ENCODE assay signal across 1 cellular context in the genomic region with DNA sequence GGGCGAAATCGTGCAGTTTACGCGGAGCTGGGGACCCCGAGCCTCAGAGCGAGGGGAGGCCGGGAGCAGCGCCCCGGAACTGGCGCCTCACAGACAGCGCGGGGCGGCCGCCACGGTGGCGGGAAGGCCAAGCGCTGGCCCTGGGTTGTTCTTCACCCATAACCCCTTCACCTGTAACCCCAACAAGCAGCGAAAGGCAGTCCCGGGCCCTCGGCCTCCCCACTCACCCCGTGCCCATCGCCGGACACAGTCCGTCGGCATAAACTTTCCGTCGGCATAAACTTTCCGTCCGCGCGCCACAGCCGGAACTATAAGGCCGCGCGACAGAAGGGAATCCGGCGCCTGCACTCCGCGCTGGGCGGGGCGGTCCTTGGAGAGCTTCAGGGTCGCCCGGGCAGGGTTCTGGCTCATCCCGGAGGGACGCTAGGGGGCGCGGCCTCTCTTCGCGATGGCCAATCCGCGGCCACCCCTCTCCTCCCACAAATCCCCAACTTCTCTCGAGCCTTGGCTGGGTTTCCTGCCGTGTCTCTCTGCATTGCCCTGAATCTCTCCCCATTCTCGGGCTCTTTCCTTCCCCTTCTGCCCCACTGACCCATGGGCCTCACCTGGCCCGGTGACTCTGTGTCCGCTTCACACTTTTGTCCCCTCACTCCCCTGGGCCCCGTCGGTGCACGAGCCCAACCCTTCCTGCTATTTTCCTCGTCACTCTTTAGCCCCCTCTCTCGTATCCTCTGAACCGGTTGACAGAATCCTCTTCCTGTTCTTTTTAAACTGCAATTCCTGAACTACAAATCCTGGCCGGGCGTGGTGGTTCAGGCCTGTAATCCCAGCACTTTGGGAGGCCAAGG.
TF ChIP-seq lines count a peak whose summit lies in the region.

A gene (minus strand): TSS at position 261 of the 848 bp plus-strand sequence. CDS start 3,751 bp downstream, outside the sequence.

TF ChIP-seq in HepG2, 621 proteins besides CTCF, POLR2A, EP300 and RAD21 (continued from another document and continues in another):
- TF ChIP-seq SRSF9 (IDR thresholded peaks at IDR 0.05; ENCODE audit: borderline replicate concordance, insufficient read depth, low read depth, low read length, poor library complexity, severe bottlenecking) (no peak), MXD4 (CRISPR knock-in tag; IDR thresholded peaks at IDR 0.05) (peak; percentile 92), GABPB1 (CRISPR knock-in tag; IDR thresholded peaks at IDR 0.05) (peak; percentile 99), ZNF672 (CRISPR knock-in tag; IDR thresholded peaks at IDR 0.05) (no peak), ZNF382 (CRISPR knock-in tag; IDR thresholded peaks at IDR 0.05; ENCODE audit: borderline replicate concordance) (no peak), ERF (CRISPR knock-in tag; IDR thresholded peaks at IDR 0.05) (peak; percentile 96), STAT5B (CRISPR knock-in tag; IDR thresholded peaks at IDR 0.05) (peak; percentile 84; the same call in 1 of the 2 replicates), HNRNPH1 (optimal IDR thresholded peaks at IDR 0.05; ENCODE audit: low read depth, low read length) (peak; percentile 93), ZNF136 (CRISPR knock-in tag; IDR thresholded peaks at IDR 0.05; ENCODE audit: low read depth) (peak; percentile 88; the same call in 1 of the 2 replicates), PHF8 (CRISPR knock-in tag; IDR thresholded peaks at IDR 0.05) (peak; percentile 97), MIXL1 (CRISPR knock-in tag; IDR thresholded peaks at IDR 0.05) (peak; percentile 88), ZSCAN29 (CRISPR knock-in tag; conservative IDR thresholded peaks at IDR 0.05) (peak; percentile 85; the same call in 1 of the 2 replicates), MAZ (IDR thresholded peaks at IDR 0.05; ENCODE audit: borderline replicate concordance, low read depth, low read length) (peak; percentile 98), MAZ (CRISPR knock-in tag; IDR thresholded peaks at IDR 0.05; ENCODE audit: low read depth) (peak; percentile 99), FIP1L1 (IDR thresholded peaks at IDR 0.05; ENCODE audit: borderline replicate concordance, insufficient read depth, low read depth, low read length) (peak; percentile 80; the same call in 1 of the 2 replicates), TCF12 (IDR thresholded peaks at IDR 0.05) (no peak), TCF12 (CRISPR knock-in tag; IDR thresholded peaks at IDR 0.05) (no peak), ELF3 (CRISPR knock-in tag; IDR thresholded peaks at IDR 0.05) (peak; percentile 86), ZNF468 (CRISPR knock-in tag; IDR thresholded peaks at IDR 0.05) (0 out of 2 replicates have a peak, but pooled peaks have one; percentile 43), TARDBP (CRISPR knock-in tag; IDR thresholded peaks at IDR 0.05) (peak; percentile 94), ZNF230 (CRISPR knock-in tag; IDR thresholded peaks at IDR 0.05) (peak; percentile 86), AHR (CRISPR knock-in tag; IDR thresholded peaks at IDR 0.05) (peak; percentile 96), ZNF747 (CRISPR knock-in tag; IDR thresholded peaks at IDR 0.05; ENCODE audit: borderline replicate concordance) (peak; percentile 98), KDM5A (IDR thresholded peaks at IDR 0.05; ENCODE audit: borderline replicate concordance, low read length) (peak; percentile 96), ZNF446 (CRISPR knock-in tag; IDR thresholded peaks at IDR 0.05) (peak; percentile 26; the same call in 1 of the 2 replicates), XBP1 (CRISPR knock-in tag; IDR thresholded peaks at IDR 0.05) (no peak), FOXC1 (CRISPR knock-in tag; IDR thresholded peaks at IDR 0.05; ENCODE audit: borderline replicate concordance) (peak; percentile 79; the same call in 1 of the 2 replicates), ATF7-NPFF (CRISPR knock-in tag; IDR thresholded peaks at IDR 0.05; ENCODE audit: low read depth) (peak; percentile 95), SP2 (CRISPR knock-in tag; IDR thresholded peaks at IDR 0.05) (no peak), TBX2 (CRISPR knock-in tag; IDR thresholded peaks at IDR 0.05; ENCODE audit: borderline replicate concordance) (peak; percentile 87), MYC (CRISPR knock-in tag; IDR thresholded peaks at IDR 0.05; ENCODE audit: borderline replicate concordance) (peak; percentile 94), NONO (IDR thresholded peaks at IDR 0.05) (no peak), NONO (CRISPR knock-in tag; conservative IDR thresholded peaks at IDR 0.05) (peak; percentile 97), ZBTB21 (CRISPR knock-in tag; IDR thresholded peaks at IDR 0.05) (no peak)
- TF ChIP-seq, protein P1, sequence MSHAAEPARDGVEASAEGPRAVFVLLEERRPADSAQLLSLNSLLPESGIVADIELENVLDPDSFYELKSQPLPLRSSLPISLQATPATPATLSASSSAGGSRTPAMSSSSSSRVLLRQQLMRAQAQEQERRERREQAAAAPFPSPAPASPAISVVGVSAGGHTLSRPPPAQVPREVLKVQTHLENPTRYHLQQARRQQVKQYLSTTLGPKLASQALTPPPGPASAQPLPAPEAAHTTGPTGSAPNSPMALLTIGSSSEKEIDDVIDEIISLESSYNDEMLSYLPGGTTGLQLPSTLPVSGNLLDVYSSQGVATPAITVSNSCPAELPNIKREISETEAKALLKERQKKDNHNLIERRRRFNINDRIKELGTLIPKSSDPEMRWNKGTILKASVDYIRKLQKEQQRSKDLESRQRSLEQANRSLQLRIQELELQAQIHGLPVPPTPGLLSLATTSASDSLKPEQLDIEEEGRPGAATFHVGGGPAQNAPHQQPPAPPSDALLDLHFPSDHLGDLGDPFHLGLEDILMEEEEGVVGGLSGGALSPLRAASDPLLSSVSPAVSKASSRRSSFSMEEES (CRISPR knock-in tag; IDR thresholded peaks at IDR 0.05) = peak; percentile 78
- TF ChIP-seq, protein P2, sequence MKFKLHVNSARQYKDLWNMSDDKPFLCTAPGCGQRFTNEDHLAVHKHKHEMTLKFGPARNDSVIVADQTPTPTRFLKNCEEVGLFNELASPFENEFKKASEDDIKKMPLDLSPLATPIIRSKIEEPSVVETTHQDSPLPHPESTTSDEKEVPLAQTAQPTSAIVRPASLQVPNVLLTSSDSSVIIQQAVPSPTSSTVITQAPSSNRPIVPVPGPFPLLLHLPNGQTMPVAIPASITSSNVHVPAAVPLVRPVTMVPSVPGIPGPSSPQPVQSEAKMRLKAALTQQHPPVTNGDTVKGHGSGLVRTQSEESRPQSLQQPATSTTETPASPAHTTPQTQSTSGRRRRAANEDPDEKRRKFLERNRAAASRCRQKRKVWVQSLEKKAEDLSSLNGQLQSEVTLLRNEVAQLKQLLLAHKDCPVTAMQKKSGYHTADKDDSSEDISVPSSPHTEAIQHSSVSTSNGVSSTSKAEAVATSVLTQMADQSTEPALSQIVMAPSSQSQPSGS (CRISPR knock-in tag; IDR thresholded peaks at IDR 0.05) = peak; percentile 91
- TF ChIP-seq, protein P3, sequence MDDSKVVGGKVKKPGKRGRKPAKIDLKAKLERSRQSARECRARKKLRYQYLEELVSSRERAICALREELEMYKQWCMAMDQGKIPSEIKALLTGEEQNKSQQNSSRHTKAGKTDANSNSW (CRISPR knock-in tag; IDR thresholded peaks at IDR 0.05; ENCODE audit: borderline replicate concordance) = no peak
- TF ChIP-seq, protein P4, sequence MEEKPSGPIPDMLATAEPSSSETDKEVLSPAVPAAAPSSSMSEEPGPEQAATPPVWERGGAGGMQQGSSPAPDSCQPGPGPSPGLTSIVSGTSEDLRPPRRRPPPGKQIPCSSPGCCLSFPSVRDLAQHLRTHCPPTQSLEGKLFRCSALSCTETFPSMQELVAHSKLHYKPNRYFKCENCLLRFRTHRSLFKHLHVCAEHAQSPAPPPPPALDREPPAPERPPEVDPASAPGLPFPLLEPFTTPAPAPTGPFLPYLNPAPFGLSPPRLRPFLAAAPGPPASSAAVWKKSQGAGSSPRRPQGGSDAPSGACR (CRISPR knock-in tag; IDR thresholded peaks at IDR 0.05) = peak; percentile 85
- TF ChIP-seq, protein P5, sequence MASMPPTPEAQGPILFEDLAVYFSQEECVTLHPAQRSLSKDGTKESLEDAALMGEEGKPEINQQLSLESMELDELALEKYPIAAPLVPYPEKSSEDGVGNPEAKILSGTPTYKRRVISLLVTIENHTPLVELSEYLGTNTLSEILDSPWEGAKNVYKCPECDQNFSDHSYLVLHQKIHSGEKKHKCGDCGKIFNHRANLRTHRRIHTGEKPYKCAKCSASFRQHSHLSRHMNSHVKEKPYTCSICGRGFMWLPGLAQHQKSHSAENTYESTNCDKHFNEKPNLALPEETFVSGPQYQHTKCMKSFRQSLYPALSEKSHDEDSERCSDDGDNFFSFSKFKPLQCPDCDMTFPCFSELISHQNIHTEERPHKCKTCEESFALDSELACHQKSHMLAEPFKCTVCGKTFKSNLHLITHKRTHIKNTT (CRISPR knock-in tag; IDR thresholded peaks at IDR 0.05) = no peak
- TF ChIP-seq, protein P6, sequence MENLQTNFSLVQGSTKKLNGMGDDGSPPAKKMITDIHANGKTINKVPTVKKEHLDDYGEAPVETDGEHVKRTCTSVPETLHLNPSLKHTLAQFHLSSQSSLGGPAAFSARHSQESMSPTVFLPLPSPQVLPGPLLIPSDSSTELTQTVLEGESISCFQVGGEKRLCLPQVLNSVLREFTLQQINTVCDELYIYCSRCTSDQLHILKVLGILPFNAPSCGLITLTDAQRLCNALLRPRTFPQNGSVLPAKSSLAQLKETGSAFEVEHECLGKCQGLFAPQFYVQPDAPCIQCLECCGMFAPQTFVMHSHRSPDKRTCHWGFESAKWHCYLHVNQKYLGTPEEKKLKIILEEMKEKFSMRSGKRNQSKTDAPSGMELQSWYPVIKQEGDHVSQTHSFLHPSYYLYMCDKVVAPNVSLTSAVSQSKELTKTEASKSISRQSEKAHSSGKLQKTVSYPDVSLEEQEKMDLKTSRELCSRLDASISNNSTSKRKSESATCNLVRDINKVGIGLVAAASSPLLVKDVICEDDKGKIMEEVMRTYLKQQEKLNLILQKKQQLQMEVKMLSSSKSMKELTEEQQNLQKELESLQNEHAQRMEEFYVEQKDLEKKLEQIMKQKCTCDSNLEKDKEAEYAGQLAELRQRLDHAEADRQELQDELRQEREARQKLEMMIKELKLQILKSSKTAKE (CRISPR knock-in tag; IDR thresholded peaks at IDR 0.05; ENCODE audit: borderline replicate concordance) = no peak
- TF ChIP-seq, protein P7, sequence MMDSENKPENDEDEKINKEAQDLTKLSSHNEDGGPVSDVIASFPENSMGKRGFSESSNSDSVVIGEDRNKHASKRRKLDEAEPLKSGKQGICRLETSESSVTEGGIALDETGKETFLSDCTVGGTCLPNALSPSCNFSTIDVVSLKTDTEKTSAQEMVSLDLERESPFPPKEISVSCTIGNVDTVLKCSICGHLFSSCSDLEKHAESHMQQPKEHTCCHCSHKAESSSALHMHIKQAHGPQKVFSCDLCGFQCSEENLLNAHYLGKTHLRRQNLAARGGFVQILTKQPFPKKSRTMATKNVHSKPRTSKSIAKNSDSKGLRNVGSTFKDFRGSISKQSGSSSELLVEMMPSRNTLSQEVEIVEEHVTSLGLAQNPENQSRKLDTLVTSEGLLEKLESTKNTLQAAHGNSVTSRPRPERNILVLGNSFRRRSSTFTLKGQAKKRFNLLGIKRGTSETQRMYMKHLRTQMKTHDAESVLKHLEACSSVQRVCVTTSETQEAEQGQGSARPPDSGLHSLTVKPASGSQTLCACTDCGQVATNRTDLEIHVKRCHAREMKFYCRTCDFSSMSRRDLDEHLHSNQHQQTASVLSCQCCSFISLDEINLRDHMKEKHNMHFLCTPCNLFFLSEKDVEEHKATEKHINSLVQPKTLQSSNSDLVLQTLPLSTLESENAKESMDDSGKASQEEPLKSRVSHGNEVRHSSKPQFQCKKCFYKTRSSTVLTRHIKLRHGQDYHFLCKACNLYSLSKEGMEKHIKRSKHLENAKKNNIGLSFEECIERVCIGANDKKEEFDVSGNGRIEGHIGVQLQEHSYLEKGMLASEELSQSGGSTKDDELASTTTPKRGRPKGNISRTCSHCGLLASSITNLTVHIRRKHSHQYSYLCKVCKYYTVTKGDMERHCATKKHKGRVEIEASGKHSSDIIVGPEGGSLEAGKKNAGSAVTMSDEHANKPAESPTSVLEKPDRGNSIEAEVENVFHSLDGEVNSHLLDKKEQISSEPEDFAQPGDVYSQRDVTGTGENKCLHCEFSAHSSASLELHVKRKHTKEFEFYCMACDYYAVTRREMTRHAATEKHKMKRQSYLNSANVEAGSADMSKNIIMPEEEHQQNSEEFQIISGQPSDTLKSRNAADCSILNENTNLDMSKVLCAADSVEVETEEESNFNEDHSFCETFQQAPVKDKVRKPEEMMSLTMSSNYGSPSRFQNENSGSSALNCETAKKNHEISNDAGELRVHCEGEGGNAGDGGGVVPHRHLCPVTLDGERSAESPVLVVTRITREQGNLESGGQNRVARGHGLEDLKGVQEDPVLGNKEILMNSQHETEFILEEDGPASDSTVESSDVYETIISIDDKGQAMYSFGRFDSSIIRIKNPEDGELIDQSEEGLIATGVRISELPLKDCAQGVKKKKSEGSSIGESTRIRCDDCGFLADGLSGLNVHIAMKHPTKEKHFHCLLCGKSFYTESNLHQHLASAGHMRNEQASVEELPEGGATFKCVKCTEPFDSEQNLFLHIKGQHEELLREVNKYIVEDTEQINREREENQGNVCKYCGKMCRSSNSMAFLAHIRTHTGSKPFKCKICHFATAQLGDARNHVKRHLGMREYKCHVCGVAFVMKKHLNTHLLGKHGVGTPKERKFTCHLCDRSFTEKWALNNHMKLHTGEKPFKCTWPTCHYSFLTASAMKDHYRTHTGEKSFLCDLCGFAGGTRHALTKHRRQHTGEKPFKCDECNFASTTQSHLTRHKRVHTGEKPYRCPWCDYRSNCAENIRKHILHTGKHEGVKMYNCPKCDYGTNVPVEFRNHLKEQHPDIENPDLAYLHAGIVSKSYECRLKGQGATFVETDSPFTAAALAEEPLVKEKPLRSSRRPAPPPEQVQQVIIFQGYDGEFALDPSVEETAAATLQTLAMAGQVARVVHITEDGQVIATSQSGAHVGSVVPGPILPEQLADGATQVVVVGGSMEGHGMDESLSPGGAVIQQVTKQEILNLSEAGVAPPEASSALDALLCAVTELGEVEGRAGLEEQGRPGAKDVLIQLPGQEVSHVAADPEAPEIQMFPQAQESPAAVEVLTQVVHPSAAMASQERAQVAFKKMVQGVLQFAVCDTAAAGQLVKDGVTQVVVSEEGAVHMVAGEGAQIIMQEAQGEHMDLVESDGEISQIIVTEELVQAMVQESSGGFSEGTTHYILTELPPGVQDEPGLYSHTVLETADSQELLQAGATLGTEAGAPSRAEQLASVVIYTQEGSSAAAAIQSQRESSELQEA (CRISPR knock-in tag; IDR thresholded peaks at IDR 0.05; ENCODE audit: not compliant biosample characterization) = peak; percentile 17
- TF ChIP-seq, protein P8, sequence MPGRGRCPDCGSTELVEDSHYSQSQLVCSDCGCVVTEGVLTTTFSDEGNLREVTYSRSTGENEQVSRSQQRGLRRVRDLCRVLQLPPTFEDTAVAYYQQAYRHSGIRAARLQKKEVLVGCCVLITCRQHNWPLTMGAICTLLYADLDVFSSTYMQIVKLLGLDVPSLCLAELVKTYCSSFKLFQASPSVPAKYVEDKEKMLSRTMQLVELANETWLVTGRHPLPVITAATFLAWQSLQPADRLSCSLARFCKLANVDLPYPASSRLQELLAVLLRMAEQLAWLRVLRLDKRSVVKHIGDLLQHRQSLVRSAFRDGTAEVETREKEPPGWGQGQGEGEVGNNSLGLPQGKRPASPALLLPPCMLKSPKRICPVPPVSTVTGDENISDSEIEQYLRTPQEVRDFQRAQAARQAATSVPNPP (CRISPR knock-in tag; IDR thresholded peaks at IDR 0.05) = peak; percentile 54; the same call in 1 of the 2 replicates
